12 cellular contexts compared by ENCODE assay signal in genomic region chr20:33441142-33441955, GRCh38. TPM values are rescaled to one million over a fixed set of nuclear protein-coding genes. Genes with fewer than 3 reads are reported as not detected.
A peak's percentile ranks its signal among the peaks of the same experiment; 100 is the strongest.
DNase-seq lines count a peak whose midpoint lies in the region; ATAC-seq, FAIRE-seq and TF ChIP-seq lines count a peak whose summit lies in the region.
"Had no signal": no experiment of that assay in that cellular context is flagged by ENCODE, and none has a peak within 500 bp of the region (broad histone marks: within the 10 kb centered on the region; RNA-seq: fewer than 3 reads in every experiment).

No MANE protein-coding gene starts in this region.

- WGBS in HepG2 (ENCODE audit: low lambda C conversion rate) = 3% methylated on average over 7 of the region's 7 CpGs
- WGBS in right lobe of liver (ENCODE audit: insufficient coverage, low coverage, low lambda C conversion rate, missing lambda C conversion rate) = 57% methylated on average over 6 of the region's 7 CpGs

- ATAC-seq in HepG2 (no peak), right lobe of liver (no peak), HG02678 (IDR thresholded peaks at IDR 0.05; ENCODE audit: unreplicated experiment) (no peak)
- ATAC-seq: activated CD4-positive, alpha-beta T cell treated with anti-CD3 and anti-CD28 coated beads for 36 hours had no signal

- DNase-seq in HepG2 (ENCODE audit: low spot score) = peak; percentile 71
- no peak for DNase-seq in right lobe of liver
- DNase-seq in HK-2 (ENCODE audit: unreplicated experiment) = no peak
- DNase-seq in NCI-H1436 treated with DMSO at 0.1 percent for 48 hours (lab: John Stamatoyannopoulos, UW) = no peak
- no peak for DNase-seq in activated effector memory CD4-positive, alpha-beta T cell treated with Interleukin-2 at 50 U/mL for 16 hours
- DNase-seq: activated CD4-positive, alpha-beta T cell treated with anti-CD3 and anti-CD28 coated beads for 36 hours; activated gamma-delta T cell treated with Interleukin-2 at 50 U/mL for 16 hours; stimulated activated CD4-positive, alpha-beta T cell treated with anti-CD3 and anti-CD28 coated beads, Interleukin-4, amount 100 ng/mL, for 24 hours; stimulated activated naive CD4-positive, alpha-beta T cell treated with Interleukin-2 at 50 U/mL for 16 hours had no signal

- H3K36me3 ChIP-seq in HepG2 (replicated peaks in 1 of 2; ENCODE audit: control insufficient read depth in 1 of 2, insufficient read depth in 2 of 2, low read length in 2 of 2) (no peaks in the 10 kb centered on the region; a peak in 1 of 5 replicates), right lobe of liver (no peaks in the 10 kb centered on the region), muscle layer of duodenum (ENCODE audit: control insufficient read depth in 1 of 2, insufficient read depth in 2 of 2, low read length in 2 of 2) (no peaks in the 10 kb centered on the region)

- no peaks in the 10 kb centered on the region for H3K79me2 ChIP-seq in HepG2 (ENCODE audit: insufficient read depth, low read length)

- H2AFZ ChIP-seq in HepG2 (ENCODE audit: low read length) = no peak overlapping the region

- no peaks in the 10 kb centered on the region for H4K20me1 ChIP-seq in HepG2 (ENCODE audit: insufficient read depth, low read length)

- POLR2A ChIA-PET in HepG2 (lab: Yijun Ruan, JAX) = interaction anchor here (0.7 to 4.4 kb wide), 5 partner anchors 28 to 222 kb away, joined by 3 to 36 read pairs (median 6); partner anchors contain the start of genes CBFA2T2 and CDK5RAP1

- in situ Hi-C loops in HepG2 (cut with HindIII; ENCODE audit: extremely low pct_ligation_motif_present, low pct_unique_long_range_greater_than_20kb) = no loop called here

- TF ChIP-seq CTCF in HepG2 (CRISPR knock-in tag; IDR thresholded peaks at IDR 0.05) (no peak), right lobe of liver (IDR thresholded peaks at IDR 0.05) (no peak)

- H3K4me1 ChIP-seq in HepG2 (ENCODE audit: insufficient read depth, low read length) (peaks cover 47% of the 10 kb centered on the region), right lobe of liver (peaks cover 0 to 15% (median 0%) of the 10 kb centered on the region in 4 donors), muscle layer of duodenum (ENCODE audit: control insufficient read depth in 1 of 2, insufficient read depth in 2 of 2, low read length in 2 of 2) (peaks cover 0 to 23% of the 10 kb centered on the region in 2 donors)

- intact Hi-C loops in HepG2 (cut with micrococcal nuclease; ENCODE audit: unreplicated experiment) (loop anchor here (10.0 kb wide), 1 partner anchor 293 kb away; the partner anchor contains the start of gene ZNF341), right lobe of liver (cut with DNase I) (no loop called here)

- BruUV-seq in HepG2 (replicated peaks; lab: Mats Ljungman, UMichigan) = no TSS peak

- peak overlapping the region; percentile 48 for H3K4me2 ChIP-seq in HepG2 (ENCODE audit: low read depth, low read length)

- TF ChIP-seq RAD21 in HepG2 (CRISPR knock-in tag; IDR thresholded peaks at IDR 0.05) = no peak

- TF ChIP-seq POLR2A in HepG2 (IDR thresholded peaks at IDR 0.05; ENCODE audit: insufficient read depth in 1 of 2, low read depth in 2 of 2, low read length in 2 of 2) = 0 out of 4 replicates have a peak, but pooled peaks of 1 of the 2 experiments have one; percentile 27
- no peak for TF ChIP-seq POLR2A in right lobe of liver (IDR thresholded peaks at IDR 0.05)

- CTCF ChIA-PET in HepG2 (lab: Yijun Ruan, JAX; ENCODE audit: low intra/inter-chr PET ratio, low total read pairs) = no interaction called here

- H3K27me3 ChIP-seq in HepG2 (ENCODE audit: control insufficient read depth in 1 of 2, insufficient read depth in 2 of 2, low read length in 2 of 2) (peaks cover 0 to 6% of the 10 kb centered on the region in 2 experiments; a peak in 2 of 5 replicates), right lobe of liver (no peaks in the 10 kb centered on the region), muscle layer of duodenum (ENCODE audit: low read depth, low read length) (no peaks in the 10 kb centered on the region)

- H3K9ac ChIP-seq in HepG2 (ENCODE audit: insufficient read depth, low read depth, low read length) = no peak overlapping the region

- H3K27ac ChIP-seq in HepG2 (ENCODE audit: extremely low read length, insufficient read depth, low read length) (no peak overlapping the region), right lobe of liver (no peak overlapping the region), angular gyrus (ENCODE audit: low read depth, low read length) (peak overlapping the region; percentile 60), muscle layer of duodenum (ENCODE audit: low read length) (peak overlapping the region; percentile 11)

- peak overlapping the region in 1 of 3 experiments; percentile 6; a peak in 1 of 6 replicates for H3K4me3 ChIP-seq in HepG2 (replicated peaks in 1 of 3; ENCODE audit: insufficient read depth in 1 of 3, low read depth in 2 of 3, low read length in 3 of 3)
- H3K4me3 ChIP-seq in right lobe of liver = no peak overlapping the region
- no peak overlapping the region for H3K4me3 ChIP-seq in muscle layer of duodenum (ENCODE audit: low read depth in 1 of 2, low read length in 2 of 2)

- FAIRE-seq in HepG2 (lab: Jason Lieb, UNC) = peak; percentile 83

- H3K9me3 ChIP-seq in HepG2 (ENCODE audit: low read length) (no peaks in the 10 kb centered on the region), right lobe of liver (no peaks in the 10 kb centered on the region), muscle layer of duodenum (ENCODE audit: control insufficient read depth in 1 of 2, low read length in 2 of 2) (no peaks in the 10 kb centered on the region)

- TF ChIP-seq EP300 in HepG2 (IDR thresholded peaks at IDR 0.05; ENCODE audit: low read depth in 2 of 2, low read length in 2 of 2) (no peak; a peak in 1 of 4 replicates), HepG2 (CRISPR knock-in tag; IDR thresholded peaks at IDR 0.05; ENCODE audit: borderline replicate concordance) (0 out of 2 replicates have a peak, but pooled peaks have one; percentile 35)

RNA-seq across cellular contexts. Expression of gene SNTA1, which starts 2.2 kb away (rescaled TPM):
- total RNA-seq in HepG2 (2016; rRNA removed; fragmentation: Illumina TruSeq; extraction: Trizol) (14.8 and 16.4 TPM in 2 replicates), right lobe of liver (10 to 100 TPM in 2 of 6 experiments, 1 to 10 TPM in 4; 6.5 to 13.3 (median 8.1) TPM)
- total RNA-seq in HepG2 (2016; cell fraction: cytosol; rRNA removed; fragmentation: Illumina TruSeq; extraction: Trizol; ENCODE audit: low read depth) = 21.1 and 21.6 TPM in 2 replicates
- 13.2 and 16.1 TPM in 2 replicates for total RNA-seq in HepG2 (2016; cell fraction: insoluble cytoplasmic fraction; rRNA removed; fragmentation: Illumina TruSeq; extraction: Trizol)
- total RNA-seq in HepG2 (2016; cell fraction: membrane; rRNA removed; fragmentation: Illumina TruSeq; extraction: Trizol) = 33.7 and 34.5 TPM in 2 replicates
- 7.4 and 8.0 TPM in 2 replicates for total RNA-seq in HepG2 (2016; cell fraction: nucleus; rRNA removed; fragmentation: Illumina TruSeq; extraction: Trizol)
- polyA plus RNA-seq in HepG2 (2011; rRNA removed) = 18.3 and 21.2 TPM in 2 replicates
- polyA plus RNA-seq in HepG2 (2011; cell fraction: cytosol; rRNA removed) = 18.9 and 24.9 TPM in 2 replicates
- 15.4 and 17.2 TPM in 2 replicates for polyA plus RNA-seq in HepG2 (2011; cell fraction: nucleus; rRNA removed)
- polyA plus RNA-seq in HepG2 (2012) = 9.0 and 11.0 TPM in 2 replicates
- 26.2 and 27.1 TPM in 2 replicates for polyA plus RNA-seq in HepG2 (2016; cell fraction: cytosol; fragmentation: Illumina TruSeq; extraction: Trizol; ENCODE audit: low read depth)
- 14.6 and 16.1 TPM in 2 replicates for polyA plus RNA-seq in HepG2 (2016; cell fraction: insoluble cytoplasmic fraction; fragmentation: Illumina TruSeq; extraction: Trizol; ENCODE audit: low read depth)
- 32.9 and 35.0 TPM in 2 replicates for polyA plus RNA-seq in HepG2 (2016; cell fraction: membrane; fragmentation: Illumina TruSeq; extraction: Trizol; ENCODE audit: low read depth)
- polyA plus RNA-seq in HepG2 (2016; cell fraction: nucleus; fragmentation: Illumina TruSeq; extraction: Trizol; ENCODE audit: insufficient read depth, low read depth) = 13.5 and 15.1 TPM in 2 replicates
- 11.3 and 23.6 TPM in 2 replicates for polyA minus RNA-seq in HepG2 (2011; rRNA and poly(A)+ RNA removed; ENCODE audit: low replicate concordance)
- 10.6 and 10.7 TPM in 2 replicates for polyA minus RNA-seq in HepG2 (2011; cell fraction: cytosol; rRNA and poly(A)+ RNA removed)
- 3.6 and 4.5 TPM in 2 replicates for polyA minus RNA-seq in HepG2 (2011; cell fraction: nucleus; rRNA and poly(A)+ RNA removed)

RNA-seq across cellular contexts. Expression of gene CDK5RAP1, which starts 40.0 kb away (rescaled TPM):
- 98.2 and 104 TPM in 2 replicates for total RNA-seq in HepG2 (2016; rRNA removed; fragmentation: Illumina TruSeq; extraction: Trizol)
- 18.5 and 25.5 TPM in 2 replicates for total RNA-seq in HepG2 (2016; cell fraction: cytosol; rRNA removed; fragmentation: Illumina TruSeq; extraction: Trizol; ENCODE audit: low read depth)
- total RNA-seq in HepG2 (2016; cell fraction: insoluble cytoplasmic fraction; rRNA removed; fragmentation: Illumina TruSeq; extraction: Trizol) = 93.5 and 105 TPM in 2 replicates
- total RNA-seq in HepG2 (2016; cell fraction: membrane; rRNA removed; fragmentation: Illumina TruSeq; extraction: Trizol) = 26.4 and 27.7 TPM in 2 replicates
- 58.6 and 74.7 TPM in 2 replicates for total RNA-seq in HepG2 (2016; cell fraction: nucleus; rRNA removed; fragmentation: Illumina TruSeq; extraction: Trizol)
- polyA plus RNA-seq in HepG2 (2011; rRNA removed) = 52.9 and 53.6 TPM in 2 replicates
- polyA plus RNA-seq in HepG2 (2011; cell fraction: cytosol; rRNA removed) = 47.3 and 49.4 TPM in 2 replicates
- polyA plus RNA-seq in HepG2 (2011; cell fraction: nucleus; rRNA removed) = 76.2 and 82.6 TPM in 2 replicates
- polyA plus RNA-seq in HepG2 (2012) = 44.4 and 51.1 TPM in 2 replicates
- 10.1 and 10.8 TPM in 2 replicates for polyA plus RNA-seq in HepG2 (2016; cell fraction: cytosol; fragmentation: Illumina TruSeq; extraction: Trizol; ENCODE audit: low read depth)
- 79.4 and 80.6 TPM in 2 replicates for polyA plus RNA-seq in HepG2 (2016; cell fraction: insoluble cytoplasmic fraction; fragmentation: Illumina TruSeq; extraction: Trizol; ENCODE audit: low read depth)
- 13.2 and 15.4 TPM in 2 replicates for polyA plus RNA-seq in HepG2 (2016; cell fraction: membrane; fragmentation: Illumina TruSeq; extraction: Trizol; ENCODE audit: low read depth)
- 158 TPM in 2 replicates for polyA plus RNA-seq in HepG2 (2016; cell fraction: nucleus; fragmentation: Illumina TruSeq; extraction: Trizol; ENCODE audit: insufficient read depth, low read depth)
- polyA minus RNA-seq in HepG2 (2011; rRNA and poly(A)+ RNA removed; ENCODE audit: low replicate concordance) = 54.6 and 84.0 TPM in 2 replicates
- polyA minus RNA-seq in HepG2 (2011; cell fraction: cytosol; rRNA and poly(A)+ RNA removed) = 22.6 and 31.7 TPM in 2 replicates
- 50.5 and 51.2 TPM in 2 replicates for polyA minus RNA-seq in HepG2 (2011; cell fraction: nucleus; rRNA and poly(A)+ RNA removed)
- 10 to 100 TPM; 10.9 to 21.6 (median 14.0) TPM for total RNA-seq in right lobe of liver

RNA-seq across cellular contexts. Expression of gene CBFA2T2, which starts 48.5 kb away (rescaled TPM):
- total RNA-seq in HepG2 (2016; rRNA removed; fragmentation: Illumina TruSeq; extraction: Trizol) (6.3 and 7.3 TPM in 2 replicates), right lobe of liver (1 to 10 TPM; 4.5 to 7.3 (median 5.6) TPM)
- total RNA-seq in HepG2 (2016; cell fraction: cytosol; rRNA removed; fragmentation: Illumina TruSeq; extraction: Trizol; ENCODE audit: low read depth) = 25.1 and 25.7 TPM in 2 replicates
- total RNA-seq in HepG2 (2016; cell fraction: insoluble cytoplasmic fraction; rRNA removed; fragmentation: Illumina TruSeq; extraction: Trizol) = 6.0 and 6.8 TPM in 2 replicates
- total RNA-seq in HepG2 (2016; cell fraction: membrane; rRNA removed; fragmentation: Illumina TruSeq; extraction: Trizol) = 9.8 and 12.2 TPM in 2 replicates
- 7.8 and 8.4 TPM in 2 replicates for total RNA-seq in HepG2 (2016; cell fraction: nucleus; rRNA removed; fragmentation: Illumina TruSeq; extraction: Trizol)
- polyA plus RNA-seq in HepG2 (2011; rRNA removed) = 20.8 and 21.2 TPM in 2 replicates
- 13.2 and 14.1 TPM in 2 replicates for polyA plus RNA-seq in HepG2 (2011; cell fraction: cytosol; rRNA removed)
- 31.7 and 33.2 TPM in 2 replicates for polyA plus RNA-seq in HepG2 (2011; cell fraction: nucleus; rRNA removed)
- 10.5 and 11.1 TPM in 2 replicates for polyA plus RNA-seq in HepG2 (2012)
- polyA plus RNA-seq in HepG2 (2016; cell fraction: cytosol; fragmentation: Illumina TruSeq; extraction: Trizol; ENCODE audit: low read depth) = 1.3 and 2.1 TPM in 2 replicates
- polyA plus RNA-seq in HepG2 (2016; cell fraction: insoluble cytoplasmic fraction; fragmentation: Illumina TruSeq; extraction: Trizol; ENCODE audit: low read depth) = 8.7 and 11.6 TPM in 2 replicates
- 4.1 and 4.7 TPM in 2 replicates for polyA plus RNA-seq in HepG2 (2016; cell fraction: membrane; fragmentation: Illumina TruSeq; extraction: Trizol; ENCODE audit: low read depth)
- 20.8 and 24.2 TPM in 2 replicates for polyA plus RNA-seq in HepG2 (2016; cell fraction: nucleus; fragmentation: Illumina TruSeq; extraction: Trizol; ENCODE audit: insufficient read depth, low read depth)
- polyA minus RNA-seq in HepG2 (2011; rRNA and poly(A)+ RNA removed; ENCODE audit: low replicate concordance) = 20.8 and 48.6 TPM in 2 replicates
- polyA minus RNA-seq in HepG2 (2011; cell fraction: cytosol; rRNA and poly(A)+ RNA removed) = 24.4 TPM in 2 replicates
- polyA minus RNA-seq in HepG2 (2011; cell fraction: nucleus; rRNA and poly(A)+ RNA removed) = 17.0 and 21.1 TPM in 2 replicates

Comparison
In these comparisons a context has a peak if more than half of its experiments do, and no peak if none do; other contexts are left out.
1. H3K27ac ChIP-seq: peak in angular gyrus (single experiment) and muscle layer of duodenum (single experiment); none in HepG2 (single experiment) and right lobe of liver (0 of 3).